In genomic region chr6:53614676-53615075, GRCh38 we compare ENCODE assay signal across 1 cellular context.
TF ChIP-seq lines count a peak whose summit lies in the region.

No MANE protein-coding gene starts in this region.

TF ChIP-seq in HepG2, 621 proteins besides CTCF, POLR2A, EP300 and RAD21 (continued from another document and continues in another):
- TF ChIP-seq GZF1 (CRISPR knock-in tag; IDR thresholded peaks at IDR 0.05): no peak
- no peak for TF ChIP-seq GATAD1 (CRISPR knock-in tag; IDR thresholded peaks at IDR 0.05)
- TF ChIP-seq CENPX (CRISPR knock-in tag; IDR thresholded peaks at IDR 0.05): no peak
- no peak for TF ChIP-seq HINFP (CRISPR knock-in tag; IDR thresholded peaks at IDR 0.05; ENCODE audit: low read depth)
- no peak for TF ChIP-seq RERE (CRISPR knock-in tag; IDR thresholded peaks at IDR 0.05; ENCODE audit: low read depth)
- TF ChIP-seq POGK (CRISPR knock-in tag; conservative IDR thresholded peaks at IDR 0.05): no peak
- no peak for TF ChIP-seq ZNF7 (CRISPR knock-in tag; IDR thresholded peaks at IDR 0.05)
- TF ChIP-seq ZNF331 (CRISPR knock-in tag; IDR thresholded peaks at IDR 0.05): peak; percentile 60
- no peak for TF ChIP-seq BRCA1 (CRISPR knock-in tag; IDR thresholded peaks at IDR 0.05)
- no peak for TF ChIP-seq ZBTB39 (CRISPR knock-in tag; IDR thresholded peaks at IDR 0.05)
- no peak for TF ChIP-seq XRCC5 (optimal IDR thresholded peaks at IDR 0.05; ENCODE audit: low read length)
- TF ChIP-seq TBX2 (CRISPR knock-in tag; IDR thresholded peaks at IDR 0.05; ENCODE audit: borderline replicate concordance): peak; percentile 49; the same call in 1 of the 2 replicates
- TF ChIP-seq CHCHD3 (CRISPR knock-in tag; IDR thresholded peaks at IDR 0.05): no peak
- TF ChIP-seq ZUFSP (CRISPR knock-in tag; IDR thresholded peaks at IDR 0.05; ENCODE audit: borderline replicate concordance): no peak
- TF ChIP-seq ZNF562 (CRISPR knock-in tag; IDR thresholded peaks at IDR 0.05; ENCODE audit: borderline replicate concordance): no peak
- no peak for TF ChIP-seq BORCS8-MEF2B (CRISPR knock-in tag; IDR thresholded peaks at IDR 0.05)
- no peak for TF ChIP-seq TP53 (CRISPR knock-in tag; conservative IDR thresholded peaks at IDR 0.05)
- no peak for TF ChIP-seq ZNF790 (CRISPR knock-in tag; IDR thresholded peaks at IDR 0.05; ENCODE audit: borderline replicate concordance)
- TF ChIP-seq ZNF674 (CRISPR knock-in tag; IDR thresholded peaks at IDR 0.05; ENCODE audit: low read depth): no peak
- TF ChIP-seq ZNF549 (CRISPR knock-in tag; IDR thresholded peaks at IDR 0.05): no peak
- no peak for TF ChIP-seq FOXK1 (CRISPR knock-in tag; IDR thresholded peaks at IDR 0.05; ENCODE audit: borderline replicate concordance, low read depth)
- no peak for TF ChIP-seq FIP1L1 (IDR thresholded peaks at IDR 0.05; ENCODE audit: borderline replicate concordance, insufficient read depth, low read depth, low read length)
- no peak for TF ChIP-seq ZFP82 (CRISPR knock-in tag; IDR thresholded peaks at IDR 0.05; ENCODE audit: borderline replicate concordance)
- TF ChIP-seq THRA (CRISPR knock-in tag; IDR thresholded peaks at IDR 0.05; ENCODE audit: borderline replicate concordance): no peak
- TF ChIP-seq ZNF160 (CRISPR knock-in tag; IDR thresholded peaks at IDR 0.05): no peak
- peak; percentile 48; the same call in 1 of the 2 replicates for TF ChIP-seq ZNF335 (CRISPR knock-in tag; IDR thresholded peaks at IDR 0.05)
- no peak for TF ChIP-seq ZNF572 (CRISPR knock-in tag; IDR thresholded peaks at IDR 0.05)
- TF ChIP-seq SOX13 (IDR thresholded peaks at IDR 0.05): no peak
- TF ChIP-seq SOX13 (CRISPR knock-in tag; conservative IDR thresholded peaks at IDR 0.05 in 1 of 2, IDR thresholded peaks at IDR 0.05 in 1 of 2): peak in 1 of 2 experiments; percentile 75; a peak in 2 of 4 replicates
- TF ChIP-seq MAFG (CRISPR knock-in tag; IDR thresholded peaks at IDR 0.05): no peak
- no peak for TF ChIP-seq AKNA (CRISPR knock-in tag; IDR thresholded peaks at IDR 0.05; ENCODE audit: borderline replicate concordance)
- no peak for TF ChIP-seq ZNF24 (IDR thresholded peaks at IDR 0.05)
- peak; percentile 76; the same call in 1 of the 2 replicates for TF ChIP-seq ZNF362 (CRISPR knock-in tag; IDR thresholded peaks at IDR 0.05; ENCODE audit: borderline replicate concordance)
- no peak for TF ChIP-seq ZNF317 (CRISPR knock-in tag; IDR thresholded peaks at IDR 0.05)
- peak; percentile 92 for TF ChIP-seq CEBPG (CRISPR knock-in tag; IDR thresholded peaks at IDR 0.05)
- TF ChIP-seq FOXO1 (CRISPR knock-in tag; IDR thresholded peaks at IDR 0.05): no peak
- TF ChIP-seq ATM (IDR thresholded peaks at IDR 0.05; ENCODE audit: borderline replicate concordance): no peak
